ENCODE assay signal across 19 cellular contexts in genomic region chr13:31540316-31540715, GRCh38.
DNase-seq lines count a peak whose midpoint lies in the region; ATAC-seq and TF ChIP-seq lines count a peak whose summit lies in the region.
"Had no signal": no experiment of that assay in that cellular context is flagged by ENCODE, and none has a peak within 500 bp of the region (broad histone marks: within the 10 kb centered on the region; RNA-seq: fewer than 3 reads in every experiment).

No MANE protein-coding gene starts in this region.

- no peaks in the 10 kb centered on the region for H3K9me3 Mint-ChIP-seq in HFFc6
- H3K9me3 Mint-ChIP-seq in endodermal cell, result no peaks in the 10 kb centered on the region
- H3K9me3 Mint-ChIP-seq: T-helper 1 cell treated with Interleukin-12 subunit alpha and Interleukin-12 subunit beta and Interleukin-4 antibody, amounts not matched to agents 30 μg/mL and 1 μg/mL, for 36 hours had no signal

- intact Hi-C loops in PC-3 (cut with micrococcal nuclease), result no loop called here

- no TSS peak for BruUV-seq in PC-3 (replicated peaks; lab: Mats Ljungman, UMichigan)

- no peaks in the 10 kb centered on the region for H3K79me2 ChIP-seq in PC-3 (ENCODE audit: low read length)

- H3K27ac ChIP-seq in PC-3 (ENCODE audit: low read length) (no peak overlapping the region), endodermal cell (ENCODE audit: low read depth, low read length) (no peak overlapping the region)

- TF ChIP-seq CTCF in HFFc6 (IDR thresholded peaks at IDR 0.05), result no peak
- no peak for TF ChIP-seq CTCF in PC-3 (conservative IDR thresholded peaks at IDR 0.05; ENCODE audit: low read depth, low read length)
- TF ChIP-seq CTCF in endodermal cell (conservative IDR thresholded peaks at IDR 0.05), result no peak

- no peaks in the 10 kb centered on the region; the same call in 1 of the 2 replicates for H3K27me3 ChIP-seq in PC-3 (ENCODE audit: low read length)
- H3K27me3 ChIP-seq in endodermal cell (ENCODE audit: control insufficient read depth, insufficient read depth, low read length, poor library complexity, severe bottlenecking), result no peaks in the 10 kb centered on the region
- H3K27me3 ChIP-seq: BE2C had no signal

- H3K27me3 Mint-ChIP-seq in HFFc6 (ENCODE audit: insufficient read depth) (peaks cover 2% of the 10 kb centered on the region; the same call in 1 of the 2 replicates), endodermal cell (ENCODE audit: insufficient read depth) (no peaks in the 10 kb centered on the region)

- CTCF ChIA-PET in PC-3 (lab: Charles Lee), result no interaction called here

- H3K36me3 Mint-ChIP-seq in HFFc6 (ENCODE audit: low read depth) (no peaks in the 10 kb centered on the region), endodermal cell (ENCODE audit: low read depth) (no peaks in the 10 kb centered on the region)

- H3K9ac ChIP-seq in PC-3 (ENCODE audit: low read length) (no peak overlapping the region), endodermal cell (ENCODE audit: extremely low read depth, low read length, poor library complexity, severe bottlenecking) (no peak overlapping the region)

- no peak overlapping the region for H3K27ac Mint-ChIP-seq in HFFc6
- H3K27ac Mint-ChIP-seq in endodermal cell, result no peak overlapping the region
- H3K27ac Mint-ChIP-seq: T-helper 1 cell treated with Interleukin-12 subunit alpha and Interleukin-12 subunit beta and Interleukin-4 antibody, amounts not matched to agents 30 μg/mL and 1 μg/mL, for 36 hours had no signal

- no peaks in the 10 kb centered on the region for H3K9me2 ChIP-seq in PC-3 (replicated peaks; ENCODE audit: low read length)

- no peak overlapping the region for H3K4me3 Mint-ChIP-seq in HFFc6
- H3K4me3 Mint-ChIP-seq in endodermal cell, result no peak overlapping the region
- H3K4me3 Mint-ChIP-seq: T-helper 1 cell treated with Interleukin-12 subunit alpha and Interleukin-12 subunit beta and Interleukin-4 antibody, amounts not matched to agents 30 μg/mL and 1 μg/mL, for 36 hours had no signal

- WGBS in endodermal cell (ENCODE audit: insufficient coverage in 1 of 2, insufficient read length in 1 of 2), 2 experiments, result 87 to 100% methylated on average over 1 of the region's 1 CpG

- H4K20me1 ChIP-seq in PC-3 (ENCODE audit: low read length), result no peaks in the 10 kb centered on the region

- H3K9me3 ChIP-seq in PC-3 (ENCODE audit: low read length), result no peaks in the 10 kb centered on the region
- H3K9me3 ChIP-seq in endodermal cell (ENCODE audit: control insufficient read depth, low read length), result peaks cover 13% of the 10 kb centered on the region
- H3K9me3 ChIP-seq: BE2C had no signal

- H2AFZ ChIP-seq in PC-3 (ENCODE audit: low read length), result no peak overlapping the region

- POLR2A ChIA-PET in PC-3 (lab: Charles Lee; ENCODE audit: unreplicated experiment), result no interaction called here

- ATAC-seq in PC-3 (no peak), HG02571 (IDR thresholded peaks at IDR 0.05; ENCODE audit: unreplicated experiment) (no peak), GM19351 (IDR thresholded peaks at IDR 0.05; ENCODE audit: unreplicated experiment) (no peak)
- ATAC-seq: GM12878 had no signal

- H3K4me1 Mint-ChIP-seq in HFFc6 (ENCODE audit: low read depth) (peaks cover 8% of the 10 kb centered on the region), endodermal cell (no peaks in the 10 kb centered on the region)

- no peaks in the 10 kb centered on the region for H3K4me1 ChIP-seq in PC-3 (ENCODE audit: insufficient read depth, low read length)
- no peaks in the 10 kb centered on the region for H3K4me1 ChIP-seq in endodermal cell (ENCODE audit: control insufficient read depth, insufficient read depth, low read length)

- no peaks in the 10 kb centered on the region for H3F3A ChIP-seq in PC-3 (ENCODE audit: low read length, unreplicated experiment)

- H3K4me3 ChIP-seq in PC-3 (ENCODE audit: low read length) (no peak overlapping the region), endodermal cell (ENCODE audit: low read length) (no peak overlapping the region)
- H3K4me3 ChIP-seq: GM12878 had no signal

- H3K4me2 ChIP-seq in PC-3 (ENCODE audit: low read length), result no peak overlapping the region

- peak; percentile 3 for DNase-seq in HFFc6
- DNase-seq in PC-3, result peak; percentile 7
- peak; percentile 32 for DNase-seq in fibroblast of peridontal ligament (ENCODE audit: extremely low read depth)
- DNase-seq in endodermal cell, result no peak
- no peak for DNase-seq in stimulated activated CD4-positive, alpha-beta T cell treated with anti-CD3 and anti-CD28 coated beads, Interleukin-12 subunit alpha, Interleukin-12 subunit beta, amount 100 ng/mL, for 4 hours
- DNase-seq: BE2C, DMS79, KBM-7, NCI-H1092 treated with DMSO at 0.1 percent for 48 hours, NCI-H146, NCI-H2029, NCI-H345, NCI-H524, NCI-H774, Right ventricle myocardium superior had no signal

- H3K36me3 ChIP-seq in PC-3 (ENCODE audit: low read depth, low read length) (no peaks in the 10 kb centered on the region), endodermal cell (ENCODE audit: control insufficient read depth, insufficient read depth, low read length) (no peaks in the 10 kb centered on the region)
- H3K36me3 ChIP-seq: BE2C had no signal

Comparison
In these comparisons a context has a peak if more than half of its experiments do, and no peak if none do; other contexts are left out.
1. DNase-seq: peak in HFFc6 (single experiment), PC-3 (single experiment) and fibroblast of peridontal ligament (single experiment); none in endodermal cell (single experiment) and stimulated activated CD4-positive, alpha-beta T cell treated with anti-CD3 and anti-CD28 coated beads, Interleukin-12 subunit alpha, Interleukin-12 subunit beta, amount 100 ng/mL, for 4 hours (single experiment).